Comparison of ENCODE assay signal across 25 cellular contexts in the genomic region with DNA sequence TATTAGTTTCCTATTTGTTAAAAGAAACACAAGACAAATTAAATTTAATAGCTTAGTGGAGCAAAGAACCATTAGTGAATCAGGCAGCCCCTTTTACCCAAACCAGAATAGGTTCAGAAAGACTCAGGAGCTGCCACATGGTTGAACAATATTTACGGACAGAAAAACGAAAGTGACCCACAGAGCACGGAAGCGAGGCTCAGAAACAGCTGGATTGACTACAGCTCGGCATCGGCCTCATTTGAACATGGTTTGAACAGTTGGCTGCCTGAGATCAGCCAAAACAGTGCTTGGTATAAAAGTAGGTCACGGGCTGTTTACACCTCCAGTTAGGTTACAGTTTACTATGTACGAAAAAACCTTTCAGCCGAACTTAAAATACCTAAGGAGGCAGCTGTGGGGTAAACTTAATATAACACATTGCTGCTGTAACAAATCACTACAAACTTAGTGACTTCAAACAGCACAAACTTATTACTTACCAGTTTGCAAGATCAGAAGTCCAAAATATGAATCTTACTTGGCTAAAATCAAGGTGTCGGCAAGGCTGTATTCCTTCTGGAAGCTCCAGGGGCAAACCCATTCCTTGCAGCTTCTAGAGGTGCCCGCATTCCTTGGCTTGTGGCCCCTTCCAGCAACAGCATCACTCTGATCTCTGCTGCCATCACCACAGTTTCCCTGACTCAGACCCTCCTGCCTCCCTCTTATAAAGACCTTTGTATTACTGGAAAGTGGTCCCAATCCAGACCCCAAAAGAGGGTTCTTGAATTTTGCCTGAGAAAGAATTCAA. TPM values are rescaled to one million over a fixed set of nuclear protein-coding genes. Genes with fewer than 3 reads are reported as not detected.
"Had no signal": no experiment of that assay in that cellular context is flagged by ENCODE, and none has a peak within 500 bp of the region (broad histone marks: within the 10 kb centered on the region; RNA-seq: fewer than 3 reads in every experiment).

No MANE protein-coding gene starts in this region.

- H3K27me3 Mint-ChIP-seq: activated naive CD8-positive, alpha-beta T cell treated with anti-CD3 and anti-CD28 coated beads for 36 hours had no signal

- H3K27me3 ChIP-seq: brain microvascular endothelial cell, cardiac muscle cell had no signal

- H3K9me3 Mint-ChIP-seq: activated naive CD4-positive, alpha-beta T cell treated with anti-CD3 and anti-CD28 coated beads, Interleukin-2, amount 10 ng/mL, durations not matched to agents 7 days and 5 days; activated naive CD8-positive, alpha-beta T cell treated with anti-CD3 and anti-CD28 coated beads for 36 hours; activated T-cell treated with anti-CD3 and anti-CD28 coated beads, Interleukin-2, amount 50 U/mL, for 72 hours; activated T-helper 2 cell treated with anti-CD3 and anti-CD28 coated beads, Interferon-gamma antibody, Interleukin-2, Interleukin-4, amounts not matched to agents 10 μg/mL and 5 μg/mL and 100 μg/mL, durations not matched to agents 14 hours and 24 hours and 36 hours had no signal

- DNase-seq: activated CD4-positive, alpha-beta T cell treated with anti-CD3 and anti-CD28 coated beads for 4 hours; activated CD8-positive, alpha-beta memory T cell treated with anti-CD3 and anti-CD28 coated beads, Interleukin-2, amount 50 U/mL, for 4 hours; activated CD8-positive, alpha-beta T cell treated with anti-CD3 and anti-CD28 coated beads for 36 hours; activated gamma-delta T cell treated with Interleukin-2 at 50 U/mL for 16 hours; activated naive CD4-positive, alpha-beta T cell treated with anti-CD3 and anti-CD28 coated beads, Interleukin-2, amount 10 ng/mL, durations not matched to agents 7 days and 5 days; activated naive CD8-positive, alpha-beta T cell treated with anti-CD3 and anti-CD28 coated beads for 36 hours; activated T-cell treated with anti-CD3 and anti-CD28 coated beads, Interleukin-2, amount 50 U/mL, for 72 hours; brain microvascular endothelial cell; Kasumi-1; NCI-H1048; NCI-H146; NCI-H187 treated with DMSO at 0.1 percent for 48 hours; NCI-H2081 treated with DMSO at 0.1 percent for 48 hours; NCI-H446; NCI-H774; PC-3; T-cell; T-helper 2 cell; WERI-Rb-1 had no signal

- H3K36me3 ChIP-seq: brain microvascular endothelial cell, cardiac muscle cell, WERI-Rb-1 had no signal

- H3K4me1 Mint-ChIP-seq: activated naive CD4-positive, alpha-beta T cell treated with anti-CD3 and anti-CD28 coated beads, Interleukin-2, amount 10 ng/mL, durations not matched to agents 7 days and 5 days; activated naive CD8-positive, alpha-beta T cell treated with anti-CD3 and anti-CD28 coated beads for 36 hours; T-cell had no signal

- H3K27ac ChIP-seq: brain microvascular endothelial cell, cardiac muscle cell, SK-N-MC, WERI-Rb-1 had no signal

- H3K4me3 Mint-ChIP-seq: activated CD8-positive, alpha-beta T cell treated with anti-CD3 and anti-CD28 coated beads for 36 hours; activated naive CD4-positive, alpha-beta T cell treated with anti-CD3 and anti-CD28 coated beads, Interleukin-2, amount 10 ng/mL, durations not matched to agents 7 days and 5 days; activated naive CD8-positive, alpha-beta T cell treated with anti-CD3 and anti-CD28 coated beads for 36 hours; activated T-cell treated with anti-CD3 and anti-CD28 coated beads, Interleukin-2, amount 50 U/mL, for 72 hours; T-cell had no signal

- H3K27ac Mint-ChIP-seq: activated CD8-positive, alpha-beta T cell treated with anti-CD3 and anti-CD28 coated beads for 36 hours; activated naive CD4-positive, alpha-beta T cell treated with anti-CD3 and anti-CD28 coated beads, Interleukin-2, amount 10 ng/mL, durations not matched to agents 7 days and 5 days; activated naive CD8-positive, alpha-beta T cell treated with anti-CD3 and anti-CD28 coated beads for 36 hours; activated T-cell treated with anti-CD3 and anti-CD28 coated beads, Interleukin-2, amount 50 U/mL, for 72 hours; activated T-helper 2 cell treated with anti-CD3 and anti-CD28 coated beads, Interferon-gamma antibody, Interleukin-2, Interleukin-4, amounts not matched to agents 10 μg/mL and 5 μg/mL and 100 μg/mL, durations not matched to agents 14 hours and 24 hours and 36 hours; T-cell had no signal

- H3K36me3 Mint-ChIP-seq: activated naive CD4-positive, alpha-beta T cell treated with anti-CD3 and anti-CD28 coated beads, Interleukin-2, amount 10 ng/mL, durations not matched to agents 7 days and 5 days; activated naive CD8-positive, alpha-beta T cell treated with anti-CD3 and anti-CD28 coated beads for 36 hours; T-cell had no signal

- ATAC-seq: activated CD4-positive, CD25-positive, alpha-beta regulatory T cell treated with anti-CD3 and anti-CD28 coated beads, Interleukin-2, amount 50 U/mL, for 24 hours; activated CD8-positive, alpha-beta T cell treated with anti-CD3 and anti-CD28 coated beads for 36 hours; activated T-cell treated with anti-CD3 and anti-CD28 coated beads, Interleukin-2, amount 50 U/mL, for 72 hours; PC-3; Right ventricle myocardium inferior; T-cell had no signal

- H3K4me3 ChIP-seq: cardiac muscle cell, SK-N-MC had no signal

RNA-seq across cellular contexts. Expression of gene PADI4, which starts 11.8 kb away (rescaled TPM):
- total RNA-seq: activated T-helper 2 cell treated with anti-CD3 and anti-CD28 coated beads, Interferon-gamma antibody, Interleukin-2, Interleukin-4, amounts not matched to agents 10 μg/mL and 5 μg/mL and 100 μg/mL, durations not matched to agents 14 hours and 24 hours and 36 hours; cardiac muscle cell had no signal
- polyA plus RNA-seq: cardiac muscle cell had no signal

RNA-seq across cellular contexts. Expression of gene PADI6, which starts 52.2 kb away (rescaled TPM):
- total RNA-seq: activated CD8-positive, alpha-beta T cell treated with anti-CD3 and anti-CD28 coated beads for 36 hours; activated naive CD8-positive, alpha-beta T cell treated with anti-CD3 and anti-CD28 coated beads for 36 hours; activated T-cell treated with anti-CD3 and anti-CD28 coated beads, Interleukin-2, amount 50 U/mL, for 72 hours; activated T-helper 2 cell treated with anti-CD3 and anti-CD28 coated beads, Interferon-gamma antibody, Interleukin-2, Interleukin-4, amounts not matched to agents 10 μg/mL and 5 μg/mL and 100 μg/mL, durations not matched to agents 14 hours and 24 hours and 36 hours; cardiac muscle cell; PC-3; Right ventricle myocardium inferior; T-cell had no signal
- polyA plus RNA-seq: adipose tissue, cardiac muscle cell had no signal
